9 cellular contexts compared by ENCODE assay signal in the genomic region with DNA sequence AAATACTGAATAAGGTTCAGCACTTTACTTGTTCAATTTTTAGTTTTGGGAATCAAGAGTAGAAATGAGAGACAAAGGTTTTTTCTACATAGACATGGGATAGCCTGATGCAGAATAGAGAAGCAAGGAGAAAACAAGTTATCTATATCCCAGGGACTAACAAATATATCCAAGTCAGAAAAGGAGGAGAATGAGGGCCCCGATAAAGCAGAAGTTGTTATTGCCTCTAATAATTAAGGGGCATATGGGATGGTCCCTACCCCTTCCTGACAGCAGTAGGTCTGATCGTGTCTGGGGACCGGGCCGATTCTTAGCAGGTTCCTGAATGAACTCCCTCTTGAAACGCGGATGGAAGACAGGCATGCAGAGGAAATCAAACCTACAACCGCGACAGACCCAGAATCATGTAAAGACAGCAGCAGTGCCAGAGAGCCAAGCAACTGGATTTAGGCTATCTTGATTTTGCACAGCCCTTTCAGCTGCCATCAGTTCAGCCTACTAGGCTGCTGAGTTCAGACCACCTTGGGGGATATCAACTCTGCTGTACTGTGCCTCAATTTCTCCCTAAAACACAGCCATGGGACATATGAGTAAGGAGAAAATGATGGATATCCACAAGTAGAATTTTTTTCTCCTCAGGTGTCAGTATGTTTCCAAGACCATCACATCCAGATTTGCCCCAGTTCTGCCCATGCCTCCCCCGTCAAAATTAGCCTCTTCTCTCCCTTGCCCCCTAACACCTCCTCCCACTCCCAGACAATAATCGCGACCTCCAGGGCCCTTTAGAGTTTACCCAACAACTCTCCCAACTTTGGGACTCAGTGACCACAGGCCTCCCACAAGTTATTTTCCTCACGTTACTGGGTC. TPM values are rescaled to one million over a fixed set of nuclear protein-coding genes. Genes with fewer than 3 reads are reported as not detected.
DNase-seq lines count a peak whose midpoint lies in the region; ATAC-seq and TF ChIP-seq lines count a peak whose summit lies in the region.
"Had no signal": no experiment of that assay in that cellular context is flagged by ENCODE, and none has a peak within 500 bp of the region (broad histone marks: within the 10 kb centered on the region; RNA-seq: fewer than 3 reads in every experiment).

No MANE protein-coding gene starts in this region.

- peaks cover 23% of the 10 kb centered on the region for H3K79me2 ChIP-seq in DND-41 (ENCODE audit: insufficient read depth, low read length)
- H3K79me2 ChIP-seq in osteoblast (ENCODE audit: insufficient read depth, low read length): peaks cover 23% of the 10 kb centered on the region

- no peak for ATAC-seq in DND-41 (ENCODE audit: insufficient read depth, low read depth)
- no peak for ATAC-seq in HG03520 (IDR thresholded peaks at IDR 0.05; ENCODE audit: unreplicated experiment)

- peak overlapping the region; percentile 74 for H3K9ac ChIP-seq in DND-41 (ENCODE audit: low read depth, low read length)

- no peak overlapping the region for H3K4me3 Mint-ChIP-seq in HFFc6

- H3K4me2 ChIP-seq in DND-41 (ENCODE audit: insufficient read depth, low read length) (peak overlapping the region; percentile 86), osteoblast (ENCODE audit: insufficient read depth, low read length) (peak overlapping the region; percentile 98)

- H4K20me1 ChIP-seq in DND-41 (ENCODE audit: insufficient read depth, low read length) (no peaks in the 10 kb centered on the region), osteoblast (ENCODE audit: insufficient read depth, low read length) (no peaks in the 10 kb centered on the region)

- no peaks in the 10 kb centered on the region for H3K9me3 Mint-ChIP-seq in HFFc6

- H3K9me3 ChIP-seq in DND-41 (ENCODE audit: insufficient read depth, low read length, severe bottlenecking) (no peaks in the 10 kb centered on the region), osteoblast (ENCODE audit: low read depth, low read length) (no peaks in the 10 kb centered on the region)

- H3K4me3 ChIP-seq in DND-41 (ENCODE audit: low read depth in 1 of 2, low read length in 2 of 2) (peak overlapping the region; percentile 64 to 80), epithelial cell of esophagus (ENCODE audit: low read length) (peak overlapping the region; percentile 100), osteoblast (ENCODE audit: insufficient read depth, low read length) (peak overlapping the region; percentile 91)

- H3K27ac ChIP-seq in DND-41 (ENCODE audit: low read length) (peak overlapping the region; percentile 83), osteoblast (ENCODE audit: low read depth, low read length) (peak overlapping the region; percentile 86)

- no peaks in the 10 kb centered on the region; the same call in 1 of the 2 replicates for H3K27me3 Mint-ChIP-seq in HFFc6 (ENCODE audit: insufficient read depth)

- H2AFZ ChIP-seq in DND-41 (ENCODE audit: low read depth, low read length) (peak overlapping the region; percentile 94), osteoblast (ENCODE audit: low read length) (peak overlapping the region; percentile 89)

- H3K4me1 ChIP-seq in DND-41 (ENCODE audit: insufficient read depth, low read length) (peaks cover 33% of the 10 kb centered on the region), osteoblast (ENCODE audit: insufficient read depth, low read length) (peaks cover 17% of the 10 kb centered on the region)

- H3K27me3 ChIP-seq in DND-41 (ENCODE audit: insufficient read depth, low read length, poor library complexity): no peaks in the 10 kb centered on the region
- no peaks in the 10 kb centered on the region for H3K27me3 ChIP-seq in osteoblast (ENCODE audit: insufficient read depth, low read length)

- peaks cover 31% of the 10 kb centered on the region for H3K36me3 Mint-ChIP-seq in HFFc6 (ENCODE audit: low read depth)

- peak; percentile 31 for DNase-seq in DND-41
- DNase-seq in NCI-H69 (lab: John Stamatoyannopoulos, UW): peak; percentile 33
- DNase-seq in epithelial cell of esophagus (ENCODE audit: low read depth): no peak
- no peak for DNase-seq in osteoblast (ENCODE audit: insufficient read length, low spot score, missing footprints)
- DNase-seq in GF-D8 (lab: John Stamatoyannopoulos, UW): no peak
- DNase-seq in EL: no peak
- no peak for DNase-seq in HFFc6

- TF ChIP-seq CTCF in DND-41 (IDR thresholded peaks at IDR 0.05; ENCODE audit: borderline replicate concordance, extremely low read depth, low read length, poor library complexity, severe bottlenecking) (no peak), epithelial cell of esophagus (IDR thresholded peaks at IDR 0.05; ENCODE audit: insufficient read depth, low read depth, low read length, missing control alignments) (no peak), osteoblast (IDR thresholded peaks at IDR 0.05; ENCODE audit: extremely low read depth, low read depth, low read length) (no peak), HFFc6 (IDR thresholded peaks at IDR 0.05) (no peak)

- no peak overlapping the region for H3K27ac Mint-ChIP-seq in HFFc6

- H3K4me1 Mint-ChIP-seq in HFFc6 (ENCODE audit: low read depth): peaks cover 37% of the 10 kb centered on the region

- H3K36me3 ChIP-seq in DND-41 (ENCODE audit: insufficient read depth, low read length) (peaks cover 38% of the 10 kb centered on the region), osteoblast (ENCODE audit: insufficient read depth, low read length) (peaks cover 37% of the 10 kb centered on the region)

RNA-seq across cellular contexts. Expression of a gene that starts 0.7 kb away (rescaled TPM):
- 49.2 and 56.3 TPM in 2 replicates for total RNA-seq in osteoblast
- total RNA-seq in HFFc6 (2021; fragmentation: NEBNext Ultra II Directional; extraction: Animal tissue kit (Norgen Biotek cat#: 25700)): 100 to 1,000 TPM; 102 to 125 (median 110) TPM

RNA-seq across cellular contexts. Expression of a gene that starts 9.5 kb away (rescaled TPM):
- 79.0 and 98.1 TPM in 2 replicates for total RNA-seq in osteoblast
- 10 to 100 TPM; 43.5 to 56.8 (median 52.2) TPM for total RNA-seq in HFFc6 (2021; fragmentation: NEBNext Ultra II Directional; extraction: Animal tissue kit (Norgen Biotek cat#: 25700))

RNA-seq across cellular contexts. Expression of a gene that starts 28.4 kb away (rescaled TPM):
- total RNA-seq in osteoblast: 43.4 and 46.9 TPM in 2 replicates
- total RNA-seq in HFFc6 (2021; fragmentation: NEBNext Ultra II Directional; extraction: Animal tissue kit (Norgen Biotek cat#: 25700)): 10 to 100 TPM; 13.0 to 23.5 (median 19.6) TPM

RNA-seq across cellular contexts. Expression of a gene that starts 45.4 kb away (rescaled TPM):
- 0.29 and 0.36 TPM in 2 replicates for total RNA-seq in osteoblast
- under 1 TPM in 4 of 6 experiments, not detected in 2; 0.09 to 0.17 (median 0.14) TPM for total RNA-seq in HFFc6 (2021; fragmentation: NEBNext Ultra II Directional; extraction: Animal tissue kit (Norgen Biotek cat#: 25700))
- total RNA-seq: glomerular endothelial cell had no signal

RNA-seq across cellular contexts. Expression of a gene that starts 53.9 kb away (rescaled TPM):
- 63.9 and 74.9 TPM in 2 replicates for total RNA-seq in osteoblast
- 10 to 100 TPM; 66.0 to 79.7 (median 74.9) TPM for total RNA-seq in HFFc6 (2021; fragmentation: NEBNext Ultra II Directional; extraction: Animal tissue kit (Norgen Biotek cat#: 25700))

Comparison
In these comparisons a context has a peak if more than half of its experiments do, and no peak if none do; other contexts are left out.
1. DNase-seq: peak in DND-41 (single experiment) and NCI-H69 (single experiment); none in epithelial cell of esophagus (single experiment), osteoblast (single experiment), GF-D8 (single experiment), EL (single experiment) and HFFc6 (single experiment).
2. Peak in every context shown above with its lines, with median percentiles within 50 percentile points of each other: H3K4me3 ChIP-seq.